In the genomic region with DNA sequence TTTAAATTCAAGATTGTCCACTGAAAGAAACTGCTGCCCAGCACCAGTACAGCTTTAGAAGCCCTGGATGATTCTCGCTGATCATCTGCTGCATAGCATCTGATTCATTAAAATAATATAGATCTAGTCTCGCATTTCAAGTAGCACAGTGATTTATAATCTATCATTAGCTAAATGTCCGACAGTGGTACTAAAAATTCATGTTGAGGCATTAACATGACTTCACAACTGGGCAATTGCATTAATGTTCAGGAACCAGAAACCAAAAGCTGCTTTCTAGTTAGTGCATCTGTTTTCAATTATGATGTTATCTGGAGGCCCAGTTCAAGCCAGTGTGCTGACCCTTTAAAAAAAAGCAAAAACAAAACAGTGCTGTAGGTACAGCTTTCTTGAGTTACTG, we compare ENCODE assay signal across 22 cellular contexts.
DNase-seq lines count a peak whose midpoint lies in the region; ATAC-seq and TF ChIP-seq lines count a peak whose summit lies in the region.
"Had no signal": no experiment of that assay in that cellular context is flagged by ENCODE, and none has a peak within 500 bp of the region (broad histone marks: within the 10 kb centered on the region; RNA-seq: fewer than 3 reads in every experiment).

No MANE protein-coding gene starts in this region.

- H3K27ac ChIP-seq in right atrium auricular region, result no peak overlapping the region
- H3K27ac ChIP-seq: psoas muscle had no signal

- no peaks in the 10 kb centered on the region for H3K9me3 ChIP-seq in right atrium auricular region
- H3K9me3 ChIP-seq: psoas muscle had no signal

- no peaks in the 10 kb centered on the region for H3K4me1 ChIP-seq in right atrium auricular region
- H3K4me1 ChIP-seq: psoas muscle had no signal

- peak; percentile 29 for DNase-seq in AG09319 (ENCODE audit: extremely low read depth, low read depth)
- DNase-seq in HS-5 (ENCODE audit: low read depth), result peak; percentile 35
- DNase-seq in astrocyte of the spinal cord (ENCODE audit: low read depth, low spot score), result peak; percentile 64
- peak; percentile 47 for DNase-seq in left kidney (ENCODE audit: low read depth, low spot score)
- no peak for DNase-seq in right atrium auricular region (ENCODE audit: low spot score)
- no peak for DNase-seq in GOT3 (lab: John Stamatoyannopoulos, UW)
- DNase-seq in activated T-cell treated with anti-CD3 and anti-CD28 coated beads for 4 hours, result no peak
- DNase-seq: activated CD4-positive, alpha-beta T cell treated with anti-CD3 and anti-CD28 coated beads for 36 hours; activated effector memory CD4-positive, alpha-beta T cell treated with Interleukin-2 at 50 U/mL for 16 hours; CD8-positive, alpha-beta memory T cell; DMS79; effector CD8-positive, alpha-beta T cell; foreskin melanocyte; Karpas-422; NCI-H1105 treated with DMSO at 0.1 percent for 48 hours; NCI-H774; nephron progenitor cell; psoas muscle; stimulated activated naive B cell treated with anti-CD40 and anti-IgM and Interleukin-4, amounts not matched to agents 10 μg/mL and 1 μg/mL and 100 μg/mL, for 72 hours; trophoblast cell had no signal

- H3K4me3 ChIP-seq in astrocyte of the spinal cord (ENCODE audit: low read depth, low read length), result no peak overlapping the region
- no peak overlapping the region for H3K4me3 ChIP-seq in right atrium auricular region
- H3K4me3 ChIP-seq: psoas muscle had no signal

- in situ Hi-C loops in astrocyte of the spinal cord (cut with HindIII; ENCODE audit: low sequenced_read_pairs), result no loop called here

- no peaks in the 10 kb centered on the region for H3K36me3 ChIP-seq in right atrium auricular region

- no peaks in the 10 kb centered on the region for H3K27me3 ChIP-seq in right atrium auricular region

- TF ChIP-seq CTCF in AG09319 (IDR thresholded peaks at IDR 0.05; ENCODE audit: low read depth, low read length), result no peak
- TF ChIP-seq CTCF in astrocyte of the spinal cord (IDR thresholded peaks at IDR 0.05; ENCODE audit: low read depth, low read length), result no peak
- no peak for TF ChIP-seq CTCF in right atrium auricular region (IDR thresholded peaks at IDR 0.05)

- ATAC-seq in HG02642 (IDR thresholded peaks at IDR 0.05; ENCODE audit: poor library complexity, unreplicated experiment), result no peak
- ATAC-seq: activated CD4-positive, alpha-beta T cell treated with anti-CD3 and anti-CD28 coated beads for 36 hours; HCT116; psoas muscle; stimulated activated naive B cell treated with anti-CD40 and anti-IgM and Interleukin-4, amounts not matched to agents 10 μg/mL and 1 μg/mL and 100 μg/mL, for 72 hours had no signal

Comparison
In these comparisons a context has a peak if more than half of its experiments do, and no peak if none do; other contexts are left out.
1. DNase-seq: peak in AG09319 (single experiment), HS-5 (single experiment), astrocyte of the spinal cord (single experiment) and left kidney (single experiment); none in right atrium auricular region (single experiment), GOT3 (single experiment) and activated T-cell treated with anti-CD3 and anti-CD28 coated beads for 4 hours (single experiment).